20 cellular contexts compared by ENCODE assay signal in the genomic region with DNA sequence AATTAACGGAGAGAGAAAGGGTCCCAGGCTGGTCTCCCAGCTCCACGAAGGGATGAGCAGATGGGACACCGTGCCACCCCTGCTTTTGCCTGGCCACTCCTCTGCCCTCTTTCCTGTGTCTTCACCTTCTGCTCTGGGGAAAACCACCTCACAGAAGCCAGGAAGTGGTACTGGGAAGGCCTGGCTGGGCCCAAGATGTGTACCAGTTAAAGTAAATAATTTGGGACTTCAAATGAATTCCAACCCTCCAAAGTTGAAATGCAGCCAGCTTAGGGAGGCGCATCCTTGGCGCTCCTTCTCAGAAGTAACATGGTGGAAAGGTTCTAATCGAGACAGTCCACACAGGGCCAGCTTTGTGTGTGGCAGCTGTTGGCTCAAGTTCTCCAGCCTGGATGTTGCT. TPM values are rescaled to one million over a fixed set of nuclear protein-coding genes. Genes with fewer than 3 reads are reported as not detected.
"Had no signal": no experiment of that assay in that cellular context is flagged by ENCODE, and none has a peak within 500 bp of the region (broad histone marks: within the 10 kb centered on the region; RNA-seq: fewer than 3 reads in every experiment).

No MANE protein-coding gene starts in this region.

- H3K27me3 ChIP-seq: SJSA1 had no signal

- H3K4me1 ChIP-seq: SJSA1 had no signal

- DNase-seq: KBM-7, MM.1S, NCI-H1092 treated with DMSO at 0.1 percent for 48 hours, NCI-H1436, NCI-H187, NCI-H2029, NCI-H2081 treated with DMSO at 0.1 percent for 48 hours, NCI-H2171, NCI-H226, NCI-H510A, NCI-H524 treated with DMSO at 0.1 percent for 48 hours, NCI-H69, NCI-H774, Right ventricle myocardium superior, RPMI8226, SIG-M5 had no signal

- H3K36me3 ChIP-seq: SJSA1 had no signal

- H3K27ac ChIP-seq: HL-60, SJSA1, SK-N-MC had no signal

- H3K4me3 ChIP-seq: SJSA1, SK-N-MC had no signal

- H3K9me3 ChIP-seq: SJSA1 had no signal

RNA-seq across cellular contexts. Expression of a gene that starts 45.7 kb away (rescaled TPM):
- total RNA-seq: LHCN-M2 had no signal
